ENCODE assay signal across 9 cellular contexts in the genomic region with DNA sequence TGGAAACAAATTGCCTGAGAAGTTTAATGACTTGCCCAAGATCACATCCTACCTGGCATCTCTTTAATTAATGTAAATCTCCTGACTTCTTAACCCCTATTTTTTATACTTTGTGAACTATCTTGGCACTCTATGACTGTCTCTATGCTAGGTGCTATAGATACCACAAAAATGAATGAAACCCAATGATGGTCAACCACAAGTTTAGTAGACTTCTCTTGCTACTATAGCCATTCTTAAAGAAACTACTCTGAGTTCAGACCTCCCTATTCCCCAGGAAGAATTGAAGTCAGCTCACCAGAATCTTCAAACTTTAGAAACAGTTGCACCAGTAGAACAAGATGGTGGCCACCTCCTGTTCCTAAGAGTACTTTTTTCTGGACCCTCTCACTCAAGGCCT.
"Had no signal": no experiment of that assay in that cellular context is flagged by ENCODE, and none has a peak within 500 bp of the region (broad histone marks: within the 10 kb centered on the region; RNA-seq: fewer than 3 reads in every experiment).

No MANE protein-coding gene starts in this region.

- H3K27ac Mint-ChIP-seq: GM23338, H9, HFFc6 had no signal

- H3K9ac ChIP-seq: GM23248 had no signal

- H3K4me2 ChIP-seq: GM23338 had no signal

- H2AFZ ChIP-seq: GM23248, GM23338 had no signal

- DNase-seq: GM23248, GOT3, H7, H9, HCEC 1CT, HFFc6 had no signal

- H3K36me3 ChIP-seq: HAP-1 had no signal

- ATAC-seq: GM23338, HCT116 had no signal

- H3K4me1 ChIP-seq: HAP-1 had no signal

- H3K4me3 Mint-ChIP-seq: GM23338, H9, HFFc6 had no signal

- H3K9me3 ChIP-seq: HAP-1 had no signal

- H3K4me3 ChIP-seq: GM23248, GM23338, HAP-1 had no signal

- H3K27ac ChIP-seq: GM23248 had no signal
